1 cellular context compared by ENCODE assay signal in the genomic region with DNA sequence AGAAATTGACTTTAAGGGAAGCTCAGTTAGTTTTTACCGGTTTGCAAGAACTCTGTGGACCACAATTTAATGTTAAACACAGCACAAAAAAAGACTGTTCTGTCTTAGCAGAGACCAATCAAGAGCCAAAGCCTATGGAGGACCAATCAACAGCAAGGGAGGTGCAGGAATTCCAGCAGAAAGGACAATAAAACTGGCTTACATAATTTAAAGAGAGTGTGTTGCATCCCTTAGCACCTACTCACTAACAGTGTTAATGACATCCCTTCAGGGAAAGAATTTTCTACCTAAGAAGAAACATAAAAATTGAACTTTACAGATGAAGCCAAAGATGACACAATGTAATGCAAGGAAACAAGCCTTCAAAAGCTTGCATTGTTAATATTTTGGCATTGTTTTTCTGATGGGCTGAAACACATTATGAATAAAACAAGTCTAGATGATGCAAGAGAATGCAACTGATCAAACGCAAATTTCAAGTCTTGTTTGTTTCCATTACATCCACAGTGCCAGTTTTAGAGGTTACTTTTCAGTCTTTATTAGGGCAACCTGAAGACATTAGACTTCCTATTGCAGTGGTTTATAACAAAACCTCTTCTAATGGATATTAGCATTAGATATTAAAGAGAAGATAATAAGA.
TF ChIP-seq lines count a peak whose summit lies in the region.

No MANE protein-coding gene starts in this region.

TF ChIP-seq in GM23338, 12 proteins besides CTCF, POLR2A, EP300 and RAD21 (continued from another document):
- TF ChIP-seq, protein P1, sequence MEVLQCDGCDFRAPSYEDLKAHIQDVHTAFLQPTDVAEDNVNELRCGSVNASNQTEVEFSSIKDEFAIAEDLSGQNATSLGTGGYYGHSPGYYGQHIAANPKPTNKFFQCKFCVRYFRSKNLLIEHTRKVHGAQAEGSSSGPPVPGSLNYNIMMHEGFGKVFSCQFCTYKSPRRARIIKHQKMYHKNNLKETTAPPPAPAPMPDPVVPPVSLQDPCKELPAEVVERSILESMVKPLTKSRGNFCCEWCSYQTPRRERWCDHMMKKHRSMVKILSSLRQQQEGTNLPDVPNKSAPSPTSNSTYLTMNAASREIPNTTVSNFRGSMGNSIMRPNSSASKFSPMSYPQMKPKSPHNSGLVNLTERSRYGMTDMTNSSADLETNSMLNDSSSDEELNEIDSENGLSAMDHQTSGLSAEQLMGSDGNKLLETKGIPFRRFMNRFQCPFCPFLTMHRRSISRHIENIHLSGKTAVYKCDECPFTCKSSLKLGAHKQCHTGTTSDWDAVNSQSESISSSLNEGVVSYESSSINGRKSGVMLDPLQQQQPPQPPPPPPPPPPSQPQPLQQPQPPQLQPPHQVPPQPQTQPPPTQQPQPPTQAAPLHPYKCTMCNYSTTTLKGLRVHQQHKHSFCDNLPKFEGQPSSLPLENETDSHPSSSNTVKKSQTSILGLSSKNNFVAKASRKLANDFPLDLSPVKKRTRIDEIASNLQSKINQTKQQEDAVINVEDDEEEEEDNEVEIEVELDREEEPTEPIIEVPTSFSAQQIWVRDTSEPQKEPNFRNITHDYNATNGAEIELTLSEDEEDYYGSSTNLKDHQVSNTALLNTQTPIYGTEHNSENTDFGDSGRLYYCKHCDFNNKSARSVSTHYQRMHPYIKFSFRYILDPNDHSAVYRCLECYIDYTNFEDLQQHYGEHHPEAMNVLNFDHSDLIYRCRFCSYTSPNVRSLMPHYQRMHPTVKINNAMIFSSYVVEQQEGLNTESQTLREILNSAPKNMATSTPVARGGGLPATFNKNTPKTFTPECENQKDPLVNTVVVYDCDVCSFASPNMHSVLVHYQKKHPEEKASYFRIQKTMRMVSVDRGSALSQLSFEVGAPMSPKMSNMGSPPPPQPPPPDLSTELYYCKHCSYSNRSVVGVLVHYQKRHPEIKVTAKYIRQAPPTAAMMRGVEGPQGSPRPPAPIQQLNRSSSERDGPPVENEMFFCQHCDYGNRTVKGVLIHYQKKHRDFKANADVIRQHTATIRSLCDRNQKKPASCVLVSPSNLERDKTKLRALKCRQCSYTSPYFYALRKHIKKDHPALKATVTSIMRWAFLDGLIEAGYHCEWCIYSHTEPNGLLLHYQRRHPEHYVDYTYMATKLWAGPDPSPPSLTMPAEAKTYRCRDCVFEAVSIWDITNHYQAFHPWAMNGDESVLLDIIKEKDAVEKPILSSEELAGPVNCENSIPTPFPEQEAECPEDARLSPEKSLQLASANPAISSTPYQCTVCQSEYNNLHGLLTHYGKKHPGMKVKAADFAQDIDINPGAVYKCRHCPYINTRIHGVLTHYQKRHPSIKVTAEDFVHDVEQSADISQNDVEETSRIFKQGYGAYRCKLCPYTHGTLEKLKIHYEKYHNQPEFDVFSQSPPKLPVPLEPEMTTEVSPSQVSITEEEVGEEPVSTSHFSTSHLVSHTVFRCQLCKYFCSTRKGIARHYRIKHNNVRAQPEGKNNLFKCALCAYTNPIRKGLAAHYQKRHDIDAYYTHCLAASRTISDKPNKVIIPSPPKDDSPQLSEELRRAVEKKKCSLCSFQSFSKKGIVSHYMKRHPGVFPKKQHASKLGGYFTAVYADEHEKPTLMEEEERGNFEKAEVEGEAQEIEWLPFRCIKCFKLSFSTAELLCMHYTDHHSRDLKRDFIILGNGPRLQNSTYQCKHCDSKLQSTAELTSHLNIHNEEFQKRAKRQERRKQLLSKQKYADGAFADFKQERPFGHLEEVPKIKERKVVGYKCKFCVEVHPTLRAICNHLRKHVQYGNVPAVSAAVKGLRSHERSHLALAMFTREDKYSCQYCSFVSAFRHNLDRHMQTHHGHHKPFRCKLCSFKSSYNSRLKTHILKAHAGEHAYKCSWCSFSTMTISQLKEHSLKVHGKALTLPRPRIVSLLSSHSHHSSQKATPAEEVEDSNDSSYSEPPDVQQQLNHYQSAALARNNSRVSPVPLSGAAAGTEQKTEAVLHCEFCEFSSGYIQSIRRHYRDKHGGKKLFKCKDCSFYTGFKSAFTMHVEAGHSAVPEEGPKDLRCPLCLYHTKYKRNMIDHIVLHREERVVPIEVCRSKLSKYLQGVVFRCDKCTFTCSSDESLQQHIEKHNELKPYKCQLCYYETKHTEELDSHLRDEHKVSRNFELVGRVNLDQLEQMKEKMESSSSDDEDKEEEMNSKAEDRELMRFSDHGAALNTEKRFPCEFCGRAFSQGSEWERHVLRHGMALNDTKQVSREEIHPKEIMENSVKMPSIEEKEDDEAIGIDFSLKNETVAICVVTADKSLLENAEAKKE (CRISPR knock-in tag; IDR thresholded peaks at IDR 0.05) = no peak
- no peak for TF ChIP-seq EZH2phosphoT487 (IDR thresholded peaks at IDR 0.05; ENCODE audit: unreplicated experiment)
- TF ChIP-seq STAT1 (IDR thresholded peaks at IDR 0.05; ENCODE audit: unreplicated experiment) = no peak
- TF ChIP-seq, protein P2, sequence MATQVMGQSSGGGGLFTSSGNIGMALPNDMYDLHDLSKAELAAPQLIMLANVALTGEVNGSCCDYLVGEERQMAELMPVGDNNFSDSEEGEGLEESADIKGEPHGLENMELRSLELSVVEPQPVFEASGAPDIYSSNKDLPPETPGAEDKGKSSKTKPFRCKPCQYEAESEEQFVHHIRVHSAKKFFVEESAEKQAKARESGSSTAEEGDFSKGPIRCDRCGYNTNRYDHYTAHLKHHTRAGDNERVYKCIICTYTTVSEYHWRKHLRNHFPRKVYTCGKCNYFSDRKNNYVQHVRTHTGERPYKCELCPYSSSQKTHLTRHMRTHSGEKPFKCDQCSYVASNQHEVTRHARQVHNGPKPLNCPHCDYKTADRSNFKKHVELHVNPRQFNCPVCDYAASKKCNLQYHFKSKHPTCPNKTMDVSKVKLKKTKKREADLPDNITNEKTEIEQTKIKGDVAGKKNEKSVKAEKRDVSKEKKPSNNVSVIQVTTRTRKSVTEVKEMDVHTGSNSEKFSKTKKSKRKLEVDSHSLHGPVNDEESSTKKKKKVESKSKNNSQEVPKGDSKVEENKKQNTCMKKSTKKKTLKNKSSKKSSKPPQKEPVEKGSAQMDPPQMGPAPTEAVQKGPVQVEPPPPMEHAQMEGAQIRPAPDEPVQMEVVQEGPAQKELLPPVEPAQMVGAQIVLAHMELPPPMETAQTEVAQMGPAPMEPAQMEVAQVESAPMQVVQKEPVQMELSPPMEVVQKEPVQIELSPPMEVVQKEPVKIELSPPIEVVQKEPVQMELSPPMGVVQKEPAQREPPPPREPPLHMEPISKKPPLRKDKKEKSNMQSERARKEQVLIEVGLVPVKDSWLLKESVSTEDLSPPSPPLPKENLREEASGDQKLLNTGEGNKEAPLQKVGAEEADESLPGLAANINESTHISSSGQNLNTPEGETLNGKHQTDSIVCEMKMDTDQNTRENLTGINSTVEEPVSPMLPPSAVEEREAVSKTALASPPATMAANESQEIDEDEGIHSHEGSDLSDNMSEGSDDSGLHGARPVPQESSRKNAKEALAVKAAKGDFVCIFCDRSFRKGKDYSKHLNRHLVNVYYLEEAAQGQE (IDR thresholded peaks at IDR 0.05; ENCODE audit: unreplicated experiment) = no peak
- no peak for TF ChIP-seq ZNF331 (CRISPR knock-in tag; IDR thresholded peaks at IDR 0.05; ENCODE audit: low read depth)
- no peak for TF ChIP-seq EZH2 (IDR thresholded peaks at IDR 0.05; ENCODE audit: low read depth, unreplicated experiment)
- TF ChIP-seq POLR2AphosphoS5 (IDR thresholded peaks at IDR 0.05; ENCODE audit: low read depth) = no peak
- TF ChIP-seq ZNF114 (CRISPR knock-in tag; IDR thresholded peaks at IDR 0.05) = no peak
TF ChIP-seq in GM23338: peak in this region for 0.
